Comparison of ENCODE assay signal across 1 cellular context in genomic region chr10:112562803-112563663, GRCh38.
TF ChIP-seq lines count a peak whose summit lies in the region.

No MANE protein-coding gene starts in this region.

TF ChIP-seq in HepG2, 621 proteins besides CTCF, POLR2A, EP300 and RAD21 (continued from another document and continues in another):
- TF ChIP-seq MNT (IDR thresholded peaks at IDR 0.05) (0 out of 2 replicates have a peak, but pooled peaks have one; percentile 25), CCAR2 (optimal IDR thresholded peaks at IDR 0.05; ENCODE audit: low read depth, low read length) (no peak), MIXL1 (CRISPR knock-in tag; IDR thresholded peaks at IDR 0.05) (peak; percentile 89), ZNF891 (CRISPR knock-in tag; IDR thresholded peaks at IDR 0.05) (no peak), ZNF260 (CRISPR knock-in tag; IDR thresholded peaks at IDR 0.05; ENCODE audit: borderline replicate concordance, low read depth) (no peak), ZNF558 (CRISPR knock-in tag; IDR thresholded peaks at IDR 0.05; ENCODE audit: borderline replicate concordance) (no peak), ZNF552 (CRISPR knock-in tag; IDR thresholded peaks at IDR 0.05; ENCODE audit: borderline replicate concordance) (no peak), ZNF567 (CRISPR knock-in tag; IDR thresholded peaks at IDR 0.05; ENCODE audit: borderline replicate concordance) (no peak), SMC3 (IDR thresholded peaks at IDR 0.05; ENCODE audit: low read length) (no peak), ZNF800 (CRISPR knock-in tag; IDR thresholded peaks at IDR 0.05) (no peak), MBNL3 (CRISPR knock-in tag; conservative IDR thresholded peaks at IDR 0.05) (no peak), HMG20A (CRISPR knock-in tag; IDR thresholded peaks at IDR 0.05; ENCODE audit: borderline replicate concordance) (peak; percentile 95), ONECUT2 (CRISPR knock-in tag; IDR thresholded peaks at IDR 0.05) (peak; percentile 58; the same call in 1 of the 2 replicates), MXD4 (CRISPR knock-in tag; IDR thresholded peaks at IDR 0.05) (0 out of 2 replicates have a peak, but pooled peaks have one; percentile 21), ZFP82 (CRISPR knock-in tag; IDR thresholded peaks at IDR 0.05; ENCODE audit: borderline replicate concordance) (no peak), NFAT5 (CRISPR knock-in tag; IDR thresholded peaks at IDR 0.05) (no peak), IKZF1 (IDR thresholded peaks at IDR 0.05) (no peak), CSRNP1 (CRISPR knock-in tag; IDR thresholded peaks at IDR 0.05) (no peak), MYC (CRISPR knock-in tag; IDR thresholded peaks at IDR 0.05; ENCODE audit: borderline replicate concordance) (no peak), HHEX (CRISPR knock-in tag; IDR thresholded peaks at IDR 0.05) (peak; percentile 90), NFE2L1 (CRISPR knock-in tag; IDR thresholded peaks at IDR 0.05; ENCODE audit: borderline replicate concordance) (no peak), ZNF276 (CRISPR knock-in tag; IDR thresholded peaks at IDR 0.05; ENCODE audit: low read depth) (no peak), ZNF557 (CRISPR knock-in tag; IDR thresholded peaks at IDR 0.05) (no peak), DDIT3 (CRISPR knock-in tag; IDR thresholded peaks at IDR 0.05) (no peak), SSRP1 (CRISPR knock-in tag; IDR thresholded peaks at IDR 0.05) (0 out of 2 replicates have a peak, but pooled peaks have one; percentile 53), PREB (CRISPR knock-in tag; IDR thresholded peaks at IDR 0.05) (no peak), IRF1 (CRISPR knock-in tag; IDR thresholded peaks at IDR 0.05; ENCODE audit: low read depth) (no peak; the same call in 1 of the 2 replicates), ZNF75D (CRISPR knock-in tag; IDR thresholded peaks at IDR 0.05; ENCODE audit: borderline replicate concordance) (no peak), ZNF792 (CRISPR knock-in tag; IDR thresholded peaks at IDR 0.05) (peak; percentile 50; the same call in 1 of the 2 replicates), NFKB2 (CRISPR knock-in tag; IDR thresholded peaks at IDR 0.05; ENCODE audit: borderline replicate concordance) (no peak), TBX2 (CRISPR knock-in tag; IDR thresholded peaks at IDR 0.05; ENCODE audit: borderline replicate concordance) (peak; percentile 96), RARG (CRISPR knock-in tag; IDR thresholded peaks at IDR 0.05; ENCODE audit: low read depth) (no peak), ZNF740 (CRISPR knock-in tag; IDR thresholded peaks at IDR 0.05) (no peak), CCDC6 (CRISPR knock-in tag; IDR thresholded peaks at IDR 0.05) (no peak), ZNF572 (CRISPR knock-in tag; IDR thresholded peaks at IDR 0.05) (no peak), HMGA1 (CRISPR knock-in tag; conservative IDR thresholded peaks at IDR 0.05) (no peak), ZKSCAN5 (CRISPR knock-in tag; IDR thresholded peaks at IDR 0.05) (no peak), NPAS2 (CRISPR knock-in tag; IDR thresholded peaks at IDR 0.05; ENCODE audit: borderline replicate concordance) (no peak), NCOR1 (IDR thresholded peaks at IDR 0.05; ENCODE audit: borderline replicate concordance, low read length) (peak; percentile 83; the same call in 1 of the 2 replicates), ZXDC (CRISPR knock-in tag; IDR thresholded peaks at IDR 0.05) (no peak), HNF4A (CRISPR knock-in tag; IDR thresholded peaks at IDR 0.05) (peak; percentile 70), ZNF224 (CRISPR knock-in tag; IDR thresholded peaks at IDR 0.05) (no peak)
